18 cellular contexts compared by ENCODE assay signal in genomic region chr2:172516299-172516698, GRCh38. TPM values are rescaled to one million over a fixed set of nuclear protein-coding genes. Genes with fewer than 3 reads are reported as not detected.
DNase-seq lines count a peak whose midpoint lies in the region; ATAC-seq and TF ChIP-seq lines count a peak whose summit lies in the region.
"Had no signal": no experiment of that assay in that cellular context is flagged by ENCODE, and none has a peak within 500 bp of the region (broad histone marks: within the 10 kb centered on the region; RNA-seq: fewer than 3 reads in every experiment).

No MANE protein-coding gene starts in this region.

- DNase-seq in AG09309 (ENCODE audit: low read depth) (peak; percentile 53), RPMI7951 (ENCODE audit: low read depth) (peak; percentile 36), fibroblast of pulmonary artery (ENCODE audit: low read depth) (peak; percentile 56), dorsolateral prefrontal cortex (no peak)
- DNase-seq in central memory CD4-positive, alpha-beta T cell: no peak
- DNase-seq: activated CD4-positive, alpha-beta T cell treated with anti-CD3 and anti-CD28 coated beads, Interleukin-2, amount 50 U/mL, for 4 hours; CD4-positive, CD25-positive, alpha-beta regulatory T cell; H7; heart right ventricle; naive thymus-derived CD8-positive, alpha-beta T cell; NCI-H1417 treated with DMSO at 0.1 percent for 48 hours; NCI-H524; stimulated activated naive CD4-positive, alpha-beta T cell treated with Interleukin-2 at 50 U/mL for 16 hours; uterus had no signal

- intact Hi-C loops in dorsolateral prefrontal cortex (cut with DNase I): no loop called here

- H3K4me1 ChIP-seq in HEK293 (ENCODE audit: control insufficient read depth, insufficient read depth, low read length): no peaks in the 10 kb centered on the region
- H3K4me1 ChIP-seq: heart right ventricle, uterus had no signal

- no peak for TF ChIP-seq CTCF in AG09309 (IDR thresholded peaks at IDR 0.05; ENCODE audit: control insufficient read depth, insufficient read depth, low read depth, low read length, missing control alignments)
- no peak for TF ChIP-seq CTCF in HEK293 (tag by site-specific recombination; IDR thresholded peaks at IDR 0.05)
- TF ChIP-seq CTCF in fibroblast of pulmonary artery (IDR thresholded peaks at IDR 0.05; ENCODE audit: low read length, missing control alignments): no peak
- no peak for TF ChIP-seq CTCF in dorsolateral prefrontal cortex (IDR thresholded peaks at IDR 0.05 in 54 of 56, conservative IDR thresholded peaks at IDR 0.05 in 2 of 56; ENCODE audit: low read depth in 1 of 56, partially characterized antibody in 56 of 56)

- no peak for ATAC-seq in HG02798 (IDR thresholded peaks at IDR 0.05; ENCODE audit: poor library complexity, unreplicated experiment)
- ATAC-seq in HG03159 (IDR thresholded peaks at IDR 0.05; ENCODE audit: unreplicated experiment): no peak
- ATAC-seq: heart right ventricle; naive thymus-derived CD8-positive, alpha-beta T cell; sciatic nerve had no signal

- H3K27ac ChIP-seq in HEK293 (ENCODE audit: extremely low read depth, low read depth, low read length) (no peak overlapping the region), dorsolateral prefrontal cortex (no peak overlapping the region)
- H3K27ac ChIP-seq: heart right ventricle, uterus had no signal

- H3K27me3 ChIP-seq in dorsolateral prefrontal cortex: no peaks in the 10 kb centered on the region
- H3K27me3 ChIP-seq: heart right ventricle, uterus had no signal

- CTCF ChIA-PET in HEK293 (lab: Yijun Ruan, JAX): no interaction called here

- H3K36me3 ChIP-seq in HEK293 (ENCODE audit: control insufficient read depth in 2 of 2, insufficient read depth in 1 of 2, low read length in 2 of 2): no peaks in the 10 kb centered on the region
- H3K36me3 ChIP-seq: uterus had no signal

- H3K4me3 ChIP-seq in AG09309 (ENCODE audit: control insufficient read depth, low read depth, low read length) (no peak overlapping the region), HEK293 (ENCODE audit: low read depth, low read length) (no peak overlapping the region), fibroblast of pulmonary artery (replicated peaks; ENCODE audit: low read depth, low read length) (no peak overlapping the region), dorsolateral prefrontal cortex (no peak overlapping the region)
- H3K4me3 ChIP-seq: heart right ventricle, uterus had no signal

- POLR2A ChIA-PET in HEK293 (lab: Yijun Ruan, JAX): no interaction called here

- no peaks in the 10 kb centered on the region for H3K9me3 ChIP-seq in HEK293 (ENCODE audit: control insufficient read depth, insufficient read depth, low read depth, low read length)

TF ChIP-seq in HEK293, 187 proteins besides CTCF, POLR2A, EP300 and RAD21:
- TF ChIP-seq ZNF544 (tag by site-specific recombination; IDR thresholded peaks at IDR 0.05): no peak
- no peak for TF ChIP-seq ZBTB6 (tag by site-specific recombination; IDR thresholded peaks at IDR 0.05)
- TF ChIP-seq ZNF280D (tag by site-specific recombination; IDR thresholded peaks at IDR 0.05): no peak
- no peak for TF ChIP-seq ZSCAN5A (tag by site-specific recombination; IDR thresholded peaks at IDR 0.05)
- no peak for TF ChIP-seq ZFP37 (tag by site-specific recombination; IDR thresholded peaks at IDR 0.05)
- 0 out of 2 replicates have a peak, but pooled peaks have one; percentile 12 for TF ChIP-seq ATF2 (tag by site-specific recombination; IDR thresholded peaks at IDR 0.05; ENCODE audit: low read depth)
- TF ChIP-seq ZNF488 (tag by site-specific recombination; IDR thresholded peaks at IDR 0.05): no peak

RNA-seq across cellular contexts. Expression of gene PDK1, which starts 39.6 kb away (rescaled TPM):
- total RNA-seq in RPMI7951 (2014; rRNA removed; shearing (Covaris generic)): 60.7 and 66.9 TPM in 2 replicates
- total RNA-seq in dorsolateral prefrontal cortex: 10 to 100 TPM; 16.9 to 66.1 (median 29.3) TPM

Comparison
In these comparisons a context has a peak if more than half of its experiments do, and no peak if none do; other contexts are left out.
1. DNase-seq: peak in AG09309 (single experiment), RPMI7951 (single experiment) and fibroblast of pulmonary artery (single experiment); none in dorsolateral prefrontal cortex (0 of 10) and central memory CD4-positive, alpha-beta T cell (single experiment).